Comparison of ENCODE assay signal across 21 cellular contexts in genomic region chr18:50590625-50591024, GRCh38. TPM values are rescaled to one million over a fixed set of nuclear protein-coding genes. Genes with fewer than 3 reads are reported as not detected.
DNase-seq lines count a peak whose midpoint lies in the region; ATAC-seq and TF ChIP-seq lines count a peak whose summit lies in the region.
"Had no signal": no experiment of that assay in that cellular context is flagged by ENCODE, and none has a peak within 500 bp of the region (broad histone marks: within the 10 kb centered on the region; RNA-seq: fewer than 3 reads in every experiment).

No MANE protein-coding gene starts in this region.

- no peaks in the 10 kb centered on the region for H3K27me3 Mint-ChIP-seq in brain
- peaks cover 0 to 2% of the 10 kb centered on the region in 2 donors for H3K27me3 Mint-ChIP-seq in T-cell
- H3K27me3 Mint-ChIP-seq: progenitor cell of endocrine pancreas had no signal

- H3K27ac Mint-ChIP-seq in brain, result peak overlapping the region in 3 of 5 experiments; percentile 9 to 79 (median 10)
- no peak overlapping the region for H3K27ac Mint-ChIP-seq in T-cell
- H3K27ac Mint-ChIP-seq: activated CD4-positive, alpha-beta T cell treated with anti-CD3 and anti-CD28 coated beads, Interleukin-2, amount 10 ng/mL, durations not matched to agents 7 days and 5 days; progenitor cell of endocrine pancreas had no signal

- DNase-seq in NCI-H1105 (lab: John Stamatoyannopoulos, UW) (peak; percentile 76), NCI-H2107 treated with DMSO at 0.1 percent for 48 hours (lab: John Stamatoyannopoulos, UW; ENCODE audit: unreplicated experiment) (peak; percentile 66), retina (peak; percentile 52), T-cell (no peak), EL (no peak)
- DNase-seq: activated CD4-positive, alpha-beta T cell treated with anti-CD3 and anti-CD28 coated beads, Interleukin-2, amount 10 ng/mL, durations not matched to agents 7 days and 5 days; activated naive CD4-positive, alpha-beta T cell; AML-193; amygdala; Caco-2; effector CD4-positive, alpha-beta T cell; GOT3; left colon; NCI-H2171 treated with DMSO at 0.1 percent for 48 hours; stimulated activated naive CD8-positive, alpha-beta T cell treated with anti-CD3 and anti-CD28 coated beads, Interleukin-15, Interleukin-2, amounts not matched to agents 100 U/mL and 50 U/mL, for 24 hours; tibial artery had no signal

- H3K4me3 Mint-ChIP-seq in brain (no peak overlapping the region), T-cell (no peak overlapping the region)
- H3K4me3 Mint-ChIP-seq: activated CD4-positive, alpha-beta T cell treated with anti-CD3 and anti-CD28 coated beads, Interleukin-2, amount 10 ng/mL, durations not matched to agents 7 days and 5 days; central memory CD8-positive, alpha-beta T cell; neural crest cell had no signal

- peaks cover 4 to 37% (median 16%) of the 10 kb centered on the region in 5 experiments for H3K9me3 Mint-ChIP-seq in brain
- H3K9me3 Mint-ChIP-seq in T-cell, result peaks cover 0 to 5% (median 1%) of the 10 kb centered on the region in 3 donors
- H3K9me3 Mint-ChIP-seq: activated CD4-positive, alpha-beta T cell treated with anti-CD3 and anti-CD28 coated beads, Interleukin-2, amount 10 ng/mL, durations not matched to agents 7 days and 5 days; central memory CD8-positive, alpha-beta T cell; neural crest cell had no signal

- H3K4me1 Mint-ChIP-seq in brain (peaks cover 25% of the 10 kb centered on the region), T-cell (no peaks in the 10 kb centered on the region)
- H3K4me1 Mint-ChIP-seq: activated CD4-positive, alpha-beta T cell treated with anti-CD3 and anti-CD28 coated beads, Interleukin-2, amount 10 ng/mL, durations not matched to agents 7 days and 5 days; central memory CD8-positive, alpha-beta T cell; neural crest cell had no signal

- ATAC-seq in T-cell (replicated peaks in 1 of 4) (no peak), HG02610 (IDR thresholded peaks at IDR 0.05; ENCODE audit: unreplicated experiment) (no peak)
- ATAC-seq: left colon; stimulated activated naive CD8-positive, alpha-beta T cell treated with anti-CD3 and anti-CD28 coated beads, Interleukin-15, Interleukin-2, amounts not matched to agents 100 U/mL and 50 U/mL, for 24 hours had no signal

- H3K36me3 Mint-ChIP-seq in brain, result peaks cover 31% of the 10 kb centered on the region
- no peaks in the 10 kb centered on the region for H3K36me3 Mint-ChIP-seq in T-cell

- POLR2A ChIA-PET in T-cell (lab: Charles Lee), result no interaction called here

- CTCF ChIA-PET in T-cell (lab: Charles Lee), result no interaction called here

- TF ChIP-seq CTCF in brain (conservative IDR thresholded peaks at IDR 0.05), result no peak

RNA-seq across cellular contexts. Expression of gene MAPK4, which starts 30.7 kb away (rescaled TPM):
- 28.3 TPM for polyA plus RNA-seq in brain (ENCODE audit: insufficient read depth, low read depth, low replicate concordance)
- under 1 TPM in 1 of 5 donors, not detected in 4; 0.06 TPM for total RNA-seq in T-cell
- total RNA-seq: activated CD4-positive, alpha-beta T cell treated with anti-CD3 and anti-CD28 coated beads, Interleukin-2, amount 10 ng/mL, durations not matched to agents 7 days and 5 days had no signal

Comparison
In these comparisons a context has a peak if more than half of its experiments do, and no peak if none do; other contexts are left out.
1. DNase-seq: peak in NCI-H1105 (single experiment), NCI-H2107 treated with DMSO at 0.1 percent for 48 hours (single experiment) and retina (single experiment); none in T-cell (0 of 34) and EL (single experiment).
2. H3K27ac Mint-ChIP-seq: peak in brain (3 of 5); none in T-cell (0 of 2).